8 cellular contexts compared by ENCODE assay signal in genomic region chr21:35257413-35257812, GRCh38.
DNase-seq lines count a peak whose midpoint lies in the region; ATAC-seq and TF ChIP-seq lines count a peak whose summit lies in the region.

No MANE protein-coding gene starts in this region.

- H3K27me3 ChIP-seq in SJCRH30 (no peaks in the 10 kb centered on the region), heart left ventricle (no peaks in the 10 kb centered on the region)

- intact Hi-C loops in heart left ventricle (cut with DNase I), result loop anchor here in 1 of 10 donors (5.0 kb wide), 1 partner anchor 45 kb away; no protein-coding TSS in a partner anchor
- intact Hi-C loops in activated T-helper 1 cell treated with anti-CD3 and anti-CD28 coated beads, Interleukin-12 subunit alpha, Interleukin-12 subunit beta, Interleukin-2, Interleukin-4 antibody, amounts not matched to agents 30 ng/mL and 10 ng/mL and 1 ng/mL, durations not matched to agents 14 hours and 24 hours and 36 hours (cut with micrococcal nuclease), result no loop called here

- H3K4me3 ChIP-seq in SJCRH30 (no peak overlapping the region), heart left ventricle (no peak overlapping the region)

- H3K27ac Mint-ChIP-seq in stimulated activated effector memory CD8-positive, alpha-beta T cell treated with anti-CD3 and anti-CD28 coated beads, Interleukin-12 subunit alpha, Interleukin-12 subunit beta, amount 100 ng/mL, for 72 hours, result peak overlapping the region; percentile 49
- no peak overlapping the region for H3K27ac Mint-ChIP-seq in activated T-helper 1 cell treated with anti-CD3 and anti-CD28 coated beads, Interleukin-12 subunit alpha, Interleukin-12 subunit beta, Interleukin-2, Interleukin-4 antibody, amounts not matched to agents 30 ng/mL and 10 ng/mL and 1 ng/mL, durations not matched to agents 14 hours and 24 hours and 36 hours

- H3K4me1 Mint-ChIP-seq in stimulated activated effector memory CD8-positive, alpha-beta T cell treated with anti-CD3 and anti-CD28 coated beads, Interleukin-12 subunit alpha, Interleukin-12 subunit beta, amount 100 ng/mL, for 72 hours, result peaks cover 23% of the 10 kb centered on the region
- peaks cover 13% of the 10 kb centered on the region for H3K4me1 Mint-ChIP-seq in activated T-helper 1 cell treated with anti-CD3 and anti-CD28 coated beads, Interleukin-12 subunit alpha, Interleukin-12 subunit beta, Interleukin-2, Interleukin-4 antibody, amounts not matched to agents 30 ng/mL and 10 ng/mL and 1 ng/mL, durations not matched to agents 14 hours and 24 hours and 36 hours (ENCODE audit: low read depth)

- WGBS in heart left ventricle, 4 donors, result 19 to 34% (median 29%) methylated on average over 2 of the region's 2 CpGs

- no peaks in the 10 kb centered on the region for H3K36me3 ChIP-seq in SJCRH30
- H3K36me3 ChIP-seq in heart left ventricle, result no peaks in the 10 kb centered on the region

- ATAC-seq in heart left ventricle, result peak; percentile 14 to 63 (median 37)
- ATAC-seq in stimulated activated effector memory CD8-positive, alpha-beta T cell treated with anti-CD3 and anti-CD28 coated beads, Interleukin-12 subunit alpha, Interleukin-12 subunit beta, amount 100 ng/mL, for 72 hours, result peak; percentile 76
- ATAC-seq in HG03108 (IDR thresholded peaks at IDR 0.05; ENCODE audit: unreplicated experiment), result no peak

- TF ChIP-seq POLR2A in heart left ventricle (IDR thresholded peaks at IDR 0.05), result no peak

- no peak overlapping the region for H3K4me3 Mint-ChIP-seq in stimulated activated effector memory CD8-positive, alpha-beta T cell treated with anti-CD3 and anti-CD28 coated beads, Interleukin-12 subunit alpha, Interleukin-12 subunit beta, amount 100 ng/mL, for 72 hours
- no peak overlapping the region for H3K4me3 Mint-ChIP-seq in activated T-helper 1 cell treated with anti-CD3 and anti-CD28 coated beads, Interleukin-12 subunit alpha, Interleukin-12 subunit beta, Interleukin-2, Interleukin-4 antibody, amounts not matched to agents 30 ng/mL and 10 ng/mL and 1 ng/mL, durations not matched to agents 14 hours and 24 hours and 36 hours

- DNase-seq in HS-5 (ENCODE audit: low read depth) (peak; percentile 85), SJCRH30 (peak; percentile 78 to 92), heart left ventricle (peak; percentile 32 to 81 (median 59)), NCI-H748 (lab: John Stamatoyannopoulos, UW; ENCODE audit: unreplicated experiment) (no peak), caudate nucleus (lab: John Stamatoyannopoulos, UW) (no peak)
- DNase-seq in stimulated activated effector memory CD8-positive, alpha-beta T cell treated with anti-CD3 and anti-CD28 coated beads, Interleukin-12 subunit alpha, Interleukin-12 subunit beta, amount 100 ng/mL, for 72 hours (ENCODE audit: low spot score in 2 of 2), result no peak
- DNase-seq in activated T-helper 1 cell treated with anti-CD3 and anti-CD28 coated beads, Interleukin-12 subunit alpha, Interleukin-12 subunit beta, Interleukin-2, Interleukin-4 antibody, amounts not matched to agents 30 ng/mL and 10 ng/mL and 1 ng/mL, durations not matched to agents 14 hours and 24 hours and 36 hours (ENCODE audit: low spot score), result no peak

- no peaks in the 10 kb centered on the region for H3K36me3 Mint-ChIP-seq in stimulated activated effector memory CD8-positive, alpha-beta T cell treated with anti-CD3 and anti-CD28 coated beads, Interleukin-12 subunit alpha, Interleukin-12 subunit beta, amount 100 ng/mL, for 72 hours
- H3K36me3 Mint-ChIP-seq in activated T-helper 1 cell treated with anti-CD3 and anti-CD28 coated beads, Interleukin-12 subunit alpha, Interleukin-12 subunit beta, Interleukin-2, Interleukin-4 antibody, amounts not matched to agents 30 ng/mL and 10 ng/mL and 1 ng/mL, durations not matched to agents 14 hours and 24 hours and 36 hours (ENCODE audit: low read depth), result no peaks in the 10 kb centered on the region

- H3K4me1 ChIP-seq in SJCRH30 (peaks cover 56% of the 10 kb centered on the region), heart left ventricle (peaks cover 4 to 29% (median 18%) of the 10 kb centered on the region in 12 donors)

- TF ChIP-seq CTCF in heart left ventricle (IDR thresholded peaks at IDR 0.05), result no peak

- H3K27me3 Mint-ChIP-seq in activated T-helper 1 cell treated with anti-CD3 and anti-CD28 coated beads, Interleukin-12 subunit alpha, Interleukin-12 subunit beta, Interleukin-2, Interleukin-4 antibody, amounts not matched to agents 30 ng/mL and 10 ng/mL and 1 ng/mL, durations not matched to agents 14 hours and 24 hours and 36 hours (ENCODE audit: insufficient read depth), result no peaks in the 10 kb centered on the region

- H3K27ac ChIP-seq in SJCRH30 (peak overlapping the region; percentile 94), heart left ventricle (peak overlapping the region in 10 of 12 donors; percentile 40 to 80 (median 66)), caudate nucleus (ENCODE audit: low read depth, low read length) (no peak overlapping the region)

- H3K9me3 ChIP-seq in SJCRH30 (replicated peaks), result no peaks in the 10 kb centered on the region
- H3K9me3 ChIP-seq in heart left ventricle, result peaks cover 0 to 16% (median 0%) of the 10 kb centered on the region in 12 donors

- H3K9me3 Mint-ChIP-seq in stimulated activated effector memory CD8-positive, alpha-beta T cell treated with anti-CD3 and anti-CD28 coated beads, Interleukin-12 subunit alpha, Interleukin-12 subunit beta, amount 100 ng/mL, for 72 hours, result no peaks in the 10 kb centered on the region
- peaks cover 11% of the 10 kb centered on the region for H3K9me3 Mint-ChIP-seq in activated T-helper 1 cell treated with anti-CD3 and anti-CD28 coated beads, Interleukin-12 subunit alpha, Interleukin-12 subunit beta, Interleukin-2, Interleukin-4 antibody, amounts not matched to agents 30 ng/mL and 10 ng/mL and 1 ng/mL, durations not matched to agents 14 hours and 24 hours and 36 hours

Comparison
In these comparisons a context has a peak if more than half of its experiments do, and no peak if none do; other contexts are left out.
1. DNase-seq: peak in HS-5 (single experiment), SJCRH30 (2 of 2) and heart left ventricle (5 of 5); none in stimulated activated effector memory CD8-positive, alpha-beta T cell treated with anti-CD3 and anti-CD28 coated beads, Interleukin-12 subunit alpha, Interleukin-12 subunit beta, amount 100 ng/mL, for 72 hours (0 of 2), NCI-H748 (single experiment), caudate nucleus (0 of 61) and activated T-helper 1 cell treated with anti-CD3 and anti-CD28 coated beads, Interleukin-12 subunit alpha, Interleukin-12 subunit beta, Interleukin-2, Interleukin-4 antibody, amounts not matched to agents 30 ng/mL and 10 ng/mL and 1 ng/mL, durations not matched to agents 14 hours and 24 hours and 36 hours (single experiment).